ENCODE assay signal across 26 cellular contexts in the genomic region with DNA sequence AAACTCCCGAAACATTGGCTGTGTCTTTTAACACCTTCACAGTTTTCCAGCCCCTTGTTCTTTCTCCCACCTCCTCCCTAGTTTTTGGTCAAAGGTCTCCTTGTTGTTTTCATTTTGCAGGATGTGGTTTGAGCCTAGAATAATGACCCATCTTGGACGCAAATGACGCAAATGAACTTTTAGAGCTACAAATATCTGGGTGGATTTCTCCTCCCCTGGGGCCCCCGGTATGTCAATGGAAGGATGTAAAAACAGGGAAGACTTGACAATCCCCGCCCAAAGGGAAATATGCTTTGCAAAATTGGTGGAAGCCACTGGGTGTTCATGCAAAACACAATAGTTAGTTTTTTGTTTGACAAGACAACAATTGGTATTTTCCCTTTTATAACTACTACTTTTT.
"Had no signal": no experiment of that assay in that cellular context is flagged by ENCODE, and none has a peak within 500 bp of the region (broad histone marks: within the 10 kb centered on the region; RNA-seq: fewer than 3 reads in every experiment).

No MANE protein-coding gene starts in this region.

- DNase-seq: cortex of kidney; effector memory CD8-positive, alpha-beta T cell; erythroblast; esophagus squamous epithelium; foreskin fibroblast; hypothalamus; immature natural killer cell; islet precursor cell; kidney glomerular epithelial cell; mesenchymal stem cell; mucosa of descending colon; naive B cell; pancreas; retina; sigmoid colon; spleen; stimulated activated CD4-positive, alpha-beta T cell treated with anti-CD3 and anti-CD28 coated beads, Interleukin-2, amount 100 ng/mL, for 48 hours; stimulated activated CD8-positive, alpha-beta memory T cell treated with anti-CD3 and anti-CD28 coated beads, Interleukin-4, amount 100 ng/mL, for 48 hours; stimulated activated naive CD4-positive, alpha-beta T cell; stimulated activated naive CD8-positive, alpha-beta T cell treated with anti-CD3 and anti-CD28 coated beads, Interleukin-15, amount 100 ng/mL, for 72 hours; trophoblast cell had no signal

- H3K27me3 ChIP-seq: pancreas, sigmoid colon, suprapubic skin, vagina had no signal

- H3K4me1 ChIP-seq: esophagus squamous epithelium, gastroesophageal sphincter, pancreas, sigmoid colon, spleen, suprapubic skin, vagina had no signal

- H3K27ac ChIP-seq: esophagus squamous epithelium, gastroesophageal sphincter, neutrophil, pancreas, sigmoid colon, spleen, suprapubic skin, vagina had no signal

- H3K4me3 ChIP-seq: esophagus squamous epithelium, gastroesophageal sphincter, mucosa of descending colon, pancreas, sigmoid colon, spleen, suprapubic skin, vagina had no signal

- H3K9me3 ChIP-seq: mucosa of descending colon, neutrophil, pancreas, suprapubic skin, vagina had no signal

- ATAC-seq: effector memory CD8-positive, alpha-beta T cell; gastroesophageal sphincter; mucosa of descending colon; natural killer cell treated with Interleukin-12 subunit alpha and Interleukin-12 subunit beta and Interleukin-15 and Interleukin-18, amount 100 ng/mL, for 72 hours; pancreas; stimulated activated naive CD8-positive, alpha-beta T cell treated with anti-CD3 and anti-CD28 coated beads, Interleukin-15, amount 100 ng/mL, for 72 hours had no signal

- H3K36me3 ChIP-seq: esophagus squamous epithelium, gastroesophageal sphincter, neutrophil, pancreas, sigmoid colon, spleen, suprapubic skin, vagina had no signal
